ENCODE assay signal across 8 cellular contexts in the genomic region with DNA sequence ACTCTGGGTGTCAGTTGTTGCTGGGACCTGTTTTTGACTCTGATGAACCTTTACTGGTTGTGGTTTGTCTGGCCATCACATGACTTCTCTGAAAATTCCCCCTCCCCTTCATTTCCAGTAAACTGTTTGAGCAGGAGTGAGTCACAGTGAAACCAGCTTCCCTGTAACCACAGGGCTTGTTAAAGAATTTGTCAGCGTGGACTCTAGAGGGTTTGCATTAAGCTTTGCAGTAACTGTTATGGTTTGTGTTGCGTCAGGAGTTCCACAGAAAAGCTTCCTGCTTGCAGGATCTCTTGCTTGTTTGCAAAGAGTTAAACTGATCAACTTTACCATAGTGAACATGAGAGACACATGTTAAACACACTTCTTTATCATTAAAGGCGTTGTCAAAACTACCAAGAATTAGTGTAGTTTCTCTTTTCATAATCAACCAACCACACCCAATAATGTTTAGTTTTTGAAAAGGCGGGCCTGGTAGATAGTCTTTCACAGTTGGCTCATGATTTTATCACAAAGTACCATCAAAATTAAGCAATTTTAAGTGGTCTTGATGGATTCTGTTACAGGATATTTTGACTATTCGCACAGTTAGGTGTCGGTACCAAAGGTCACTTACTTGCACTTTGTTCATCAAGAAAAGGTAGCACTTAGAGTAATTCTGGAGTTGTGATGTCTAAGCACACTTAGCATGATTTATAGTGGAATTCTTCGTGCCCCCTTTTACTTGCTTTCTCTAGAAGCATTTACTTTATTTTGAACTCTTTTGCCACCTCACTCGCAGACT.
A peak's percentile ranks its signal among the peaks of the same experiment; 100 is the strongest.
DNase-seq lines count a peak whose midpoint lies in the region; ATAC-seq and TF ChIP-seq lines count a peak whose summit lies in the region.

No MANE protein-coding gene starts in this region.

- peaks cover 28% of the 10 kb centered on the region for H3K36me3 Mint-ChIP-seq in activated CD4-positive, alpha-beta T cell treated with anti-CD3 and anti-CD28 coated beads, Interleukin-2, amount 10 ng/mL, durations not matched to agents 24 days and 14 days (ENCODE audit: low read depth)

- DNase-seq in Right ventricle myocardium inferior (ENCODE audit: missing footprints) (no peak), cardiac septum (ENCODE audit: low spot score) (no peak), NCI-H2227 (lab: John Stamatoyannopoulos, UW; ENCODE audit: unreplicated experiment) (peak; percentile 25), dorsolateral prefrontal cortex (peak in 1 of 10 donors; percentile 21)
- DNase-seq in activated CD4-positive, alpha-beta T cell treated with anti-CD3 and anti-CD28 coated beads, Interleukin-2, amount 10 ng/mL, durations not matched to agents 24 days and 14 days = peak; percentile 96
- DNase-seq in stimulated activated CD8-positive, alpha-beta memory T cell treated with anti-CD3 and anti-CD28 coated beads, Interleukin-4, amount 100 ng/mL, for 4 hours (ENCODE audit: low read depth in 2 of 2, low spot score in 1 of 2) = peak; percentile 60 to 62

- WGBS in mesodermal cell (ENCODE audit: insufficient coverage in 2 of 2), 2 experiments = 28 to 48% methylated on average over 5 of the region's 8 CpGs

- H3K9me3 ChIP-seq in mesodermal cell (ENCODE audit: control insufficient read depth, low read length) = no peaks in the 10 kb centered on the region

- intact Hi-C loops in Right ventricle myocardium inferior (cut with DNase I) = no loop called here
- intact Hi-C loops in cardiac septum (cut with DNase I) = loop anchor here (2.0 to 5.0 kb wide), 2 partner anchors 34 to 50 kb away; no protein-coding TSS in a partner anchor
- intact Hi-C loops in activated CD4-positive, alpha-beta T cell treated with anti-CD3 and anti-CD28 coated beads, Interleukin-2, amount 10 ng/mL, durations not matched to agents 24 days and 14 days (cut with micrococcal nuclease) = loop anchor here (1.0 to 10.0 kb wide), 7 partner anchors 24 to 1452 kb away; no protein-coding TSS in a partner anchor
- intact Hi-C loops in dorsolateral prefrontal cortex (cut with DNase I) = no loop called here

- H3K36me3 ChIP-seq in mesodermal cell (ENCODE audit: control insufficient read depth, insufficient read depth, low read length) = peaks cover 7% of the 10 kb centered on the region

- H3K4me1 Mint-ChIP-seq in activated CD4-positive, alpha-beta T cell treated with anti-CD3 and anti-CD28 coated beads, Interleukin-2, amount 10 ng/mL, durations not matched to agents 24 days and 14 days = peaks cover 56% of the 10 kb centered on the region

- TF ChIP-seq CTCF in dorsolateral prefrontal cortex (IDR thresholded peaks at IDR 0.05 in 54 of 56, conservative IDR thresholded peaks at IDR 0.05 in 2 of 56; ENCODE audit: low read depth in 1 of 56, partially characterized antibody in 56 of 56) = peak in 1 of 56 donors; percentile 14

- no peaks in the 10 kb centered on the region for H3K27me3 ChIP-seq in dorsolateral prefrontal cortex

- peak overlapping the region; percentile 83 for H3K4me3 Mint-ChIP-seq in activated CD4-positive, alpha-beta T cell treated with anti-CD3 and anti-CD28 coated beads, Interleukin-2, amount 10 ng/mL, durations not matched to agents 24 days and 14 days

- H3K4me1 ChIP-seq in mesodermal cell (ENCODE audit: control insufficient read depth, insufficient read depth, low read length, poor library complexity, severe bottlenecking) = peaks cover 52% of the 10 kb centered on the region

- peak overlapping the region; percentile 100 for H3K27ac Mint-ChIP-seq in activated CD4-positive, alpha-beta T cell treated with anti-CD3 and anti-CD28 coated beads, Interleukin-2, amount 10 ng/mL, durations not matched to agents 24 days and 14 days

- H3K9me3 Mint-ChIP-seq in activated CD4-positive, alpha-beta T cell treated with anti-CD3 and anti-CD28 coated beads, Interleukin-2, amount 10 ng/mL, durations not matched to agents 24 days and 14 days = peaks cover 1% of the 10 kb centered on the region

- ATAC-seq in Right ventricle myocardium inferior (peak; percentile 84), HG02884 (IDR thresholded peaks at IDR 0.05; ENCODE audit: unreplicated experiment) (peak; percentile 81)

- H3K4me3 ChIP-seq in dorsolateral prefrontal cortex (peak overlapping the region in 9 of 59 donors; percentile 0 to 36 (median 11)), mesodermal cell (ENCODE audit: extremely low read depth, insufficient read depth, low read length, poor library complexity, severe bottlenecking) (no peak overlapping the region)

- no peaks in the 10 kb centered on the region for H3K27me3 Mint-ChIP-seq in activated CD4-positive, alpha-beta T cell treated with anti-CD3 and anti-CD28 coated beads, Interleukin-2, amount 10 ng/mL, durations not matched to agents 24 days and 14 days

- H3K27ac ChIP-seq in dorsolateral prefrontal cortex (peak overlapping the region in 56 of 59 donors; percentile 3 to 90 (median 68)), mesodermal cell (ENCODE audit: low read depth, low read length, severe bottlenecking) (peak overlapping the region; percentile 99)

Comparison
In these comparisons a context has a peak if more than half of its experiments do, and no peak if none do; other contexts are left out.
1. intact Hi-C loops: an anchor here in cardiac septum (2.0 to 5.0 kb wide) and activated CD4-positive, alpha-beta T cell treated with anti-CD3 and anti-CD28 coated beads, Interleukin-2, amount 10 ng/mL, durations not matched to agents 24 days and 14 days (1.0 to 10.0 kb wide); none called in Right ventricle myocardium inferior and dorsolateral prefrontal cortex.
2. DNase-seq: peak in NCI-H2227 (single experiment), activated CD4-positive, alpha-beta T cell treated with anti-CD3 and anti-CD28 coated beads, Interleukin-2, amount 10 ng/mL, durations not matched to agents 24 days and 14 days (single experiment) and stimulated activated CD8-positive, alpha-beta memory T cell treated with anti-CD3 and anti-CD28 coated beads, Interleukin-4, amount 100 ng/mL, for 4 hours (2 of 2); none in Right ventricle myocardium inferior (single experiment) and cardiac septum (single experiment).